Comparison of ENCODE assay signal across 37 cellular contexts in genomic region chr5:77658662-77659061, GRCh38. TPM values are rescaled to one million over a fixed set of nuclear protein-coding genes. Genes with fewer than 3 reads are reported as not detected.
"Had no signal": no experiment of that assay in that cellular context is flagged by ENCODE, and none has a peak within 500 bp of the region (broad histone marks: within the 10 kb centered on the region; RNA-seq: fewer than 3 reads in every experiment).

No MANE protein-coding gene starts in this region.

- H3K27me3 ChIP-seq: adrenal gland, ascending aorta, body of pancreas, breast epithelium had no signal

- H3K27ac ChIP-seq: adrenal gland, ascending aorta, body of pancreas, brain microvascular endothelial cell, breast epithelium, cardiac muscle cell had no signal

- ATAC-seq: activated naive CD4-positive, alpha-beta T cell treated with anti-CD3 and anti-CD28 coated beads, Interleukin-2, amount 50 U/mL, for 72 hours; activated naive CD8-positive, alpha-beta T cell treated with anti-CD3 and anti-CD28 coated beads, Interleukin-2, amount 50 U/mL, for 24 hours; activated T-cell treated with anti-CD3 and anti-CD28 coated beads, Interleukin-2, amount 50 U/mL, for 4 hours; activated T-cell treated with anti-CD3 and anti-CD28 coated beads, Interleukin-2, amount 50 U/mL, for 72 hours; activated T-helper 17 cell treated with anti-CD3 and anti-CD28 coated beads, Interleukin-2, amount 50 U/mL, for 72 hours; body of pancreas had no signal

- H3K36me3 ChIP-seq: adrenal gland, ascending aorta, brain microvascular endothelial cell, breast epithelium, cardiac muscle cell had no signal

- H3K9me3 ChIP-seq: ascending aorta, body of pancreas, breast epithelium had no signal

- H3K4me3 ChIP-seq: adrenal gland, ascending aorta, body of pancreas, breast epithelium, cardiac muscle cell had no signal

- DNase-seq: activated effector memory CD4-positive, alpha-beta T cell treated with anti-CD3 and anti-CD28 coated beads, Interleukin-2, amount 50 U/mL, for 16 hours; activated effector memory CD4-positive, alpha-beta T cell treated with Interleukin-2 at 50 U/mL for 16 hours; activated gamma-delta T cell; activated gamma-delta T cell treated with Interleukin-2 at 50 U/mL for 16 hours; activated naive CD4-positive, alpha-beta T cell; activated naive CD4-positive, alpha-beta T cell treated with anti-CD3 and anti-CD28 coated beads for 36 hours; activated naive CD4-positive, alpha-beta T cell treated with anti-CD3 and anti-CD28 coated beads, Interleukin-2, amount 10 ng/mL, durations not matched to agents 7 days and 5 days; activated naive CD4-positive, alpha-beta T cell treated with anti-CD3 and anti-CD28 coated beads, Interleukin-2, amount 50 U/mL, for 16 hours; activated naive CD4-positive, alpha-beta T cell treated with Interleukin-2 at 50 U/mL for 16 hours; activated naive CD8-positive, alpha-beta T cell treated with anti-CD3 and anti-CD28 coated beads for 36 hours; activated naive CD8-positive, alpha-beta T cell treated with anti-CD3 and anti-CD28 coated beads, Interleukin-2, amount 10 ng/mL, durations not matched to agents 7 days and 5 days; activated naive CD8-positive, alpha-beta T cell treated with anti-CD3 and anti-CD28 coated beads, Interleukin-2, amount 50 U/mL, for 24 hours; activated T-cell treated with anti-CD3 and anti-CD28 coated beads, Interleukin-2, amount 50 U/mL, for 24 hours; activated T-cell treated with anti-CD3 and anti-CD28 coated beads, Interleukin-2, amount 50 U/mL, for 4 hours; activated T-cell treated with anti-CD3 and anti-CD28 coated beads, Interleukin-2, amount 50 U/mL, for 48 hours; activated T-cell treated with anti-CD3 and anti-CD28 coated beads, Interleukin-2, amount 50 U/mL, for 72 hours; adrenal gland; amniotic stem cell; amygdala; anterior cingulate cortex; aorta; body of pancreas; brain microvascular endothelial cell; caudate nucleus; central memory CD4-positive, alpha-beta T cell; cerebellar nuclear complex had no signal

- H3K4me1 ChIP-seq: adrenal gland, ascending aorta, body of pancreas, breast epithelium had no signal

RNA-seq across cellular contexts. Expression of gene OTP, which starts 20.1 kb away (rescaled TPM):
- total RNA-seq: activated naive CD4-positive, alpha-beta T cell treated with anti-CD3 and anti-CD28 coated beads for 36 hours; activated naive CD4-positive, alpha-beta T cell treated with anti-CD3 and anti-CD28 coated beads, Interleukin-2, amount 50 U/mL, for 72 hours; activated naive CD8-positive, alpha-beta T cell treated with anti-CD3 and anti-CD28 coated beads for 36 hours; activated naive CD8-positive, alpha-beta T cell treated with anti-CD3 and anti-CD28 coated beads, Interleukin-2, amount 10 ng/mL, durations not matched to agents 7 days and 5 days; activated T-cell treated with anti-CD3 and anti-CD28 coated beads, Interleukin-2, amount 50 U/mL, for 4 hours; activated T-helper 1 cell treated with anti-CD3 and anti-CD28 coated beads, Interleukin-12 subunit alpha, Interleukin-12 subunit beta, Interleukin-2, Interleukin-4 antibody, amounts not matched to agents 30 ng/mL and 10 ng/mL and 1 ng/mL, durations not matched to agents 14 hours and 24 hours and 36 hours; activated T-helper 17 cell treated with anti-CD3 and anti-CD28 coated beads, Interleukin-2, amount 50 U/mL, for 72 hours; activated T-helper 2 cell treated with anti-CD3 and anti-CD28 coated beads, Interferon-gamma antibody, Interleukin-2, Interleukin-4, amounts not matched to agents 10 μg/mL and 5 μg/mL and 100 μg/mL, durations not matched to agents 14 hours and 24 hours and 36 hours; aorta; ascending aorta; body of pancreas; bronchial epithelial cell; cardiac muscle cell; cardiac septum; chondrocyte had no signal
- polyA plus RNA-seq: adipose tissue, adrenal gland, aorta, cardiac muscle cell had no signal
